In genomic region chr19:3185482-3186376, GRCh38 we compare ENCODE assay signal across 8 cellular contexts. TPM values are rescaled to one million over a fixed set of nuclear protein-coding genes. Genes with fewer than 3 reads are reported as not detected.
DNase-seq lines count a peak whose midpoint lies in the region; ATAC-seq, FAIRE-seq and TF ChIP-seq lines count a peak whose summit lies in the region.

Gene NCLN, plus strand, starts transcription at chr19:3185930. Its CDS starts 101 bp downstream, at chr19:3186031.

- POLR2A ChIA-PET in HepG2 (lab: Yijun Ruan, JAX): interaction anchor here (1.6 kb wide), 1 partner anchor 89 kb away, joined by 3 read pairs; no protein-coding TSS in a partner anchor

- TF ChIP-seq RAD21 in HepG2 (CRISPR knock-in tag; IDR thresholded peaks at IDR 0.05): no peak; the same call in 1 of the 2 replicates

- peaks cover 72 to 84% (median 81%) of the 10 kb centered on the region in 10 experiments for H3K4me1 ChIP-seq in BLaER1 treated with 17β-estradiol and CSF1 and Interleukin-3, amounts not matched to agents 10 nM and 100 nM
- H3K4me1 ChIP-seq in HepG2 (ENCODE audit: insufficient read depth, low read length): peaks cover 32% of the 10 kb centered on the region

- BruUV-seq in HepG2 (replicated peaks; lab: Mats Ljungman, UMichigan): no TSS peak

- peak; percentile 98 for FAIRE-seq in HepG2 (lab: Jason Lieb, UNC)

- TF ChIP-seq EP300 in HepG2 (IDR thresholded peaks at IDR 0.05; ENCODE audit: low read depth in 2 of 2, low read length in 2 of 2) (no peak), HepG2 (CRISPR knock-in tag; IDR thresholded peaks at IDR 0.05; ENCODE audit: borderline replicate concordance) (no peak)

- 1% methylated on average over 29 of the region's 90 CpGs for WGBS in HepG2 (ENCODE audit: low lambda C conversion rate)

- peak within 1 kb of the TSS; percentile 89 to 99 (median 95) for H3K9ac ChIP-seq in BLaER1 treated with 17β-estradiol and CSF1 and Interleukin-3, amounts not matched to agents 10 nM and 100 nM
- H3K9ac ChIP-seq in HepG2 (ENCODE audit: insufficient read depth, low read depth, low read length): peak within 1 kb of the TSS; percentile 88

- peaks cover 0 to 74% (median 35%) of the 10 kb centered on the region in 11 experiments; a peak in 17 of 22 replicates for H3K36me3 ChIP-seq in BLaER1 treated with 17β-estradiol and CSF1 and Interleukin-3, amounts not matched to agents 10 nM and 100 nM
- H3K36me3 ChIP-seq in HepG2 (replicated peaks in 1 of 2; ENCODE audit: control insufficient read depth in 1 of 2, insufficient read depth in 2 of 2, low read length in 2 of 2): peaks cover 2 to 6% of the 10 kb centered on the region in 2 experiments; a peak in 3 of 5 replicates

- TF ChIP-seq CTCF in HepG2 (CRISPR knock-in tag; IDR thresholded peaks at IDR 0.05): no peak

- H3K4me3 ChIP-seq in BLaER1 treated with 17β-estradiol and CSF1 and Interleukin-3, amounts not matched to agents 10 nM and 100 nM: peak within 1 kb of the TSS; percentile 89 to 100 (median 98)
- H3K4me3 ChIP-seq in HepG2 (replicated peaks in 1 of 3; ENCODE audit: insufficient read depth in 1 of 3, low read depth in 2 of 3, low read length in 3 of 3): peak within 1 kb of the TSS; percentile 88 to 98 (median 93)

- peak; percentile 63 to 66; a peak in 2 of 4 replicates for TF ChIP-seq POLR2A in HepG2 (IDR thresholded peaks at IDR 0.05; ENCODE audit: insufficient read depth in 1 of 2, low read depth in 2 of 2, low read length in 2 of 2)

- ATAC-seq in GM19397 (IDR thresholded peaks at IDR 0.05; ENCODE audit: unreplicated experiment) (peak; percentile 73), HG03571 (IDR thresholded peaks at IDR 0.05; ENCODE audit: unreplicated experiment) (peak; percentile 59), HepG2 (peak; percentile 84)

- peak within 1 kb of the TSS; percentile 96 for H2AFZ ChIP-seq in HepG2 (ENCODE audit: low read length)

- intact Hi-C loops in HepG2 (cut with micrococcal nuclease; ENCODE audit: unreplicated experiment): no loop called here

- DNase-seq in NCI-H82 (lab: John Stamatoyannopoulos, UW): peak; percentile 92
- DNase-seq in activated CD4-positive, alpha-beta T cell treated with anti-CD3 and anti-CD28 coated beads, Interleukin-2, amount 50 U/mL, for 48 hours: peak; percentile 93 to 94
- peak; percentile 90 to 96 for DNase-seq in dermis microvascular lymphatic vessel endothelial cell (ENCODE audit: low read depth in 2 of 2)
- peak; percentile 90 for DNase-seq in HepG2 (ENCODE audit: low spot score)
- peak; percentile 94 for DNase-seq in stimulated activated CD4-positive, alpha-beta T cell treated with anti-CD3 and anti-CD28 coated beads, Interleukin-4, amount 100 ng/mL, for 1 hour

- CTCF ChIA-PET in HepG2 (lab: Yijun Ruan, JAX; ENCODE audit: low intra/inter-chr PET ratio, low total read pairs): no interaction called here

- peaks cover 0 to 92% (median 88%) of the 10 kb centered on the region in 11 experiments; a peak in 19 of 22 replicates for H4K20me1 ChIP-seq in BLaER1 treated with 17β-estradiol and CSF1 and Interleukin-3, amounts not matched to agents 10 nM and 100 nM
- peaks cover 7% of the 10 kb centered on the region; the same call in 1 of the 2 replicates for H4K20me1 ChIP-seq in HepG2 (ENCODE audit: insufficient read depth, low read length)

- peaks cover 43% of the 10 kb centered on the region for H3K79me2 ChIP-seq in HepG2 (ENCODE audit: insufficient read depth, low read length)

- in situ Hi-C loops in HepG2 (cut with HindIII; ENCODE audit: extremely low pct_ligation_motif_present, low pct_unique_long_range_greater_than_20kb): no loop called here

- peak within 1 kb of the TSS; percentile 89 to 100 (median 99) for H3K4me2 ChIP-seq in BLaER1 treated with 17β-estradiol and CSF1 and Interleukin-3, amounts not matched to agents 10 nM and 100 nM
- H3K4me2 ChIP-seq in HepG2 (ENCODE audit: low read depth, low read length): peak within 1 kb of the TSS; percentile 95

- H3K27me3 ChIP-seq in BLaER1 treated with 17β-estradiol and CSF1 and Interleukin-3, amounts not matched to agents 10 nM and 100 nM: no peaks in the 10 kb centered on the region
- H3K27me3 ChIP-seq in HepG2 (ENCODE audit: control insufficient read depth in 1 of 2, insufficient read depth in 2 of 2, low read length in 2 of 2): no peaks in the 10 kb centered on the region

- H3K27ac ChIP-seq in BLaER1 treated with 17β-estradiol and CSF1 and Interleukin-3, amounts not matched to agents 10 nM and 100 nM: peak within 1 kb of the TSS; percentile 81 to 97 (median 92)
- H3K27ac ChIP-seq in HepG2 (ENCODE audit: extremely low read length, insufficient read depth, low read length): peak within 1 kb of the TSS; percentile 71

- H3K9me3 ChIP-seq in BLaER1 treated with 17β-estradiol and CSF1 and Interleukin-3, amounts not matched to agents 10 nM and 100 nM (replicated peaks in 1 of 11): no peaks in the 10 kb centered on the region
- no peaks in the 10 kb centered on the region for H3K9me3 ChIP-seq in HepG2 (ENCODE audit: low read length)

TF ChIP-seq in HepG2, 621 proteins besides CTCF, POLR2A, EP300 and RAD21 (continues in another document):
- TF ChIP-seq BORCS8-MEF2B (CRISPR knock-in tag; IDR thresholded peaks at IDR 0.05) (no peak), NBN (conservative IDR thresholded peaks at IDR 0.05) (no peak), RFXAP (CRISPR knock-in tag; IDR thresholded peaks at IDR 0.05; ENCODE audit: borderline replicate concordance) (peak; percentile 53; the same call in 1 of the 2 replicates), SSRP1 (CRISPR knock-in tag; IDR thresholded peaks at IDR 0.05) (no peak), ZNF761 (CRISPR knock-in tag; conservative IDR thresholded peaks at IDR 0.05) (no peak; the same call in 1 of the 2 replicates), POLR2G (IDR thresholded peaks at IDR 0.05; ENCODE audit: low read depth, low read length) (peak; percentile 73), MAX (IDR thresholded peaks at IDR 0.05) (peak; percentile 75), ZNF879 (CRISPR knock-in tag; IDR thresholded peaks at IDR 0.05) (no peak), GMEB1 (CRISPR knock-in tag; IDR thresholded peaks at IDR 0.05; ENCODE audit: borderline replicate concordance) (peak; percentile 41), ZNF292 (CRISPR knock-in tag; IDR thresholded peaks at IDR 0.05; ENCODE audit: borderline replicate concordance, low read depth) (no peak), ZNF549 (CRISPR knock-in tag; IDR thresholded peaks at IDR 0.05) (no peak), HOXA5 (CRISPR knock-in tag; IDR thresholded peaks at IDR 0.05) (0 out of 2 replicates have a peak, but pooled peaks have one; percentile 34), MIER3 (CRISPR knock-in tag; IDR thresholded peaks at IDR 0.05; ENCODE audit: borderline replicate concordance) (peak; percentile 24; the same call in 1 of the 2 replicates)

RNA-seq across cellular contexts. Expression of gene NCLN, which starts in this region (rescaled TPM):
- 33.2 and 45.0 TPM in 2 replicates for total RNA-seq in dermis microvascular lymphatic vessel endothelial cell
- 20.0 and 56.0 TPM in 2 replicates for total RNA-seq in HepG2 (2016; rRNA removed; fragmentation: Illumina TruSeq; extraction: Trizol)
- total RNA-seq in HepG2 (2016; cell fraction: cytosol; rRNA removed; fragmentation: Illumina TruSeq; extraction: Trizol; ENCODE audit: low read depth): 14.5 and 16.6 TPM in 2 replicates
- total RNA-seq in HepG2 (2016; cell fraction: insoluble cytoplasmic fraction; rRNA removed; fragmentation: Illumina TruSeq; extraction: Trizol): 22.2 and 58.2 TPM in 2 replicates
- total RNA-seq in HepG2 (2016; cell fraction: membrane; rRNA removed; fragmentation: Illumina TruSeq; extraction: Trizol): 36.2 and 36.4 TPM in 2 replicates
- 45.5 and 60.9 TPM in 2 replicates for total RNA-seq in HepG2 (2016; cell fraction: nucleus; rRNA removed; fragmentation: Illumina TruSeq; extraction: Trizol)
- 42.6 and 55.5 TPM in 2 replicates for polyA plus RNA-seq in HepG2 (2011; rRNA removed)
- polyA plus RNA-seq in HepG2 (2011; cell fraction: cytosol; rRNA removed): 34.0 and 56.6 TPM in 2 replicates
- polyA plus RNA-seq in HepG2 (2011; cell fraction: nucleus; rRNA removed): 87.2 and 112 TPM in 2 replicates
- 29.1 and 45.2 TPM in 2 replicates for polyA plus RNA-seq in HepG2 (2012)
- polyA plus RNA-seq in HepG2 (2016; cell fraction: cytosol; fragmentation: Illumina TruSeq; extraction: Trizol; ENCODE audit: low read depth): 21.6 and 23.7 TPM in 2 replicates
- 19.8 and 29.4 TPM in 2 replicates for polyA plus RNA-seq in HepG2 (2016; cell fraction: insoluble cytoplasmic fraction; fragmentation: Illumina TruSeq; extraction: Trizol; ENCODE audit: low read depth)
- 31.3 and 31.9 TPM in 2 replicates for polyA plus RNA-seq in HepG2 (2016; cell fraction: membrane; fragmentation: Illumina TruSeq; extraction: Trizol; ENCODE audit: low read depth)
- polyA plus RNA-seq in HepG2 (2016; cell fraction: nucleus; fragmentation: Illumina TruSeq; extraction: Trizol; ENCODE audit: insufficient read depth, low read depth): 109 and 110 TPM in 2 replicates
- polyA minus RNA-seq in HepG2 (2011; rRNA and poly(A)+ RNA removed; ENCODE audit: low replicate concordance): 99.1 and 126 TPM in 2 replicates
- polyA minus RNA-seq in HepG2 (2011; cell fraction: cytosol; rRNA and poly(A)+ RNA removed): 41.8 and 46.2 TPM in 2 replicates
- 16.4 and 18.6 TPM in 2 replicates for polyA minus RNA-seq in HepG2 (2011; cell fraction: nucleus; rRNA and poly(A)+ RNA removed)

Comparison
In these comparisons a context has a peak if more than half of its experiments do, and no peak if none do; other contexts are left out.
1. Peak in every context shown above with its lines: DNase-seq, ATAC-seq, H3K4me3 ChIP-seq and H3K27ac ChIP-seq.